In the genomic region with DNA sequence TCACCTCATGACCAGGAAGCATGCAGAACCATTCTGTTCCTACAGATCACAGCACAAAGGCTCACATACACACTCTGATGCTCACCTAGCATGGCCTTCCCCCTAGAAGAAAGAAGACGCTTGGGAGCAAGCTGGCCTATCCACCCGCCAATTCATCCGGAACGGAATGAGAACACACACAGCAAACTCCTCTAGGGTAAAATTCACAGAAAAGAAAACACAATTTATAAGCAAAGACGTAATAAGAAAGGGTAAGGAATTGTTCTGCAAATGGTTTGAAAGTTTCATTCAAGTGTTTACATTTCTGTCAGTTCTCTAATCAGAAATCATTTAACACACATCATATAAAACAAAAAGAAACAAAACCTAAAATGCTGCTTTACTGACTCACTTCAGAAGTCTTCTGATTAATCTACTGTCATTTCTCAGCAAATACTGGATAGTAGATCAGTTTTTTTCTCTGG, we compare ENCODE assay signal across 21 cellular contexts.
DNase-seq lines count a peak whose midpoint lies in the region; ATAC-seq and TF ChIP-seq lines count a peak whose summit lies in the region.
"Had no signal": no experiment of that assay in that cellular context is flagged by ENCODE, and none has a peak within 500 bp of the region (broad histone marks: within the 10 kb centered on the region; RNA-seq: fewer than 3 reads in every experiment).

No MANE protein-coding gene starts in this region.

- H3K4me1 ChIP-seq in adipocyte (ENCODE audit: control insufficient read depth, insufficient read depth, low read length) (no peaks in the 10 kb centered on the region), mesenchymal stem cell (ENCODE audit: control insufficient read depth, insufficient read depth, low read depth, low read length) (peaks cover 5% of the 10 kb centered on the region)
- H3K4me1 ChIP-seq: left ventricle myocardium inferior had no signal

- no peak for DNase-seq in activated CD8-positive, alpha-beta memory T cell treated with anti-CD3 and anti-CD28 coated beads, Interleukin-2, amount 10 ng/mL, durations not matched to agents 7 days and 5 days
- no peak for DNase-seq in activated CD8-positive, alpha-beta memory T cell treated with anti-CD3 and anti-CD28 coated beads, Interleukin-2, amount 50 U/mL, for 4 hours
- DNase-seq in adipocyte (ENCODE audit: low read depth), result peak; percentile 35
- no peak for DNase-seq in mesenchymal stem cell
- no peak for DNase-seq in type B pancreatic cell (ENCODE audit: extremely low spot score, unreplicated experiment)
- DNase-seq in activated naive CD4-positive, alpha-beta T cell treated with anti-CD3 and anti-CD28 coated beads for 36 hours, result no peak
- DNase-seq in posterior vena cava (ENCODE audit: low spot score), result no peak
- DNase-seq: activated CD4-positive, alpha-beta T cell treated with anti-CD3 and anti-CD28 coated beads, Interleukin-2, amount 10 ng/mL, durations not matched to agents 24 days and 14 days; activated naive CD4-positive, alpha-beta T cell; activated T-cell treated with anti-CD3 and anti-CD28 coated beads for 4 hours; glutamatergic neuron; left ventricle myocardium inferior; mucosa of descending colon; NCI-H2081 treated with DMSO at 0.1 percent for 48 hours; NCI-H69; right cardiac atrium; stimulated activated CD4-positive, alpha-beta T cell treated with anti-CD3 and anti-CD28 coated beads, Interleukin-15, amount 100 ng/mL, for 24 hours; T-cell had no signal

- H3K79me1 ChIP-seq in mesenchymal stem cell (replicated peaks; ENCODE audit: low read length, poor library complexity, severe bottlenecking), result peaks cover 24% of the 10 kb centered on the region

- 100% methylated on average over 1 of the region's 5 CpGs for WGBS in mesenchymal stem cell

- intact Hi-C loops in activated naive CD4-positive, alpha-beta T cell treated with anti-CD3 and anti-CD28 coated beads for 36 hours (cut with micrococcal nuclease), result no loop called here
- intact Hi-C loops in posterior vena cava (cut with DNase I), result loop anchor here in 1 of 2 donors (10.0 kb wide), 1 partner anchor 578 kb away; no protein-coding TSS in a partner anchor

- no peak overlapping the region for H2BK120ac ChIP-seq in mesenchymal stem cell (ENCODE audit: low read depth, low read length)

- no peak overlapping the region for H3K18ac ChIP-seq in mesenchymal stem cell (ENCODE audit: low read depth in 1 of 2, low read length in 2 of 2)

- no peak overlapping the region for H3K23ac ChIP-seq in mesenchymal stem cell (ENCODE audit: low read length in 2 of 2)

- H3K4me3 ChIP-seq in adipocyte (ENCODE audit: low read length) (no peak overlapping the region), mesenchymal stem cell (ENCODE audit: insufficient read depth in 1 of 2, low read depth in 1 of 2, low read length in 2 of 2) (no peak overlapping the region)
- H3K4me3 ChIP-seq: left ventricle myocardium inferior, mucosa of descending colon had no signal

- no peaks in the 10 kb centered on the region for H3K36me3 ChIP-seq in adipocyte (ENCODE audit: control insufficient read depth, insufficient read depth, low read length, severe bottlenecking)
- no peaks in the 10 kb centered on the region for H3K36me3 ChIP-seq in mesenchymal stem cell (ENCODE audit: control insufficient read depth in 1 of 2, insufficient read depth in 2 of 2, low read depth in 1 of 2, low read length in 2 of 2)
- H3K36me3 ChIP-seq: left ventricle myocardium inferior had no signal

- H3K9me3 Mint-ChIP-seq in activated CD8-positive, alpha-beta memory T cell treated with anti-CD3 and anti-CD28 coated beads, Interleukin-2, amount 10 ng/mL, durations not matched to agents 7 days and 5 days (ENCODE audit: low read depth), result no peaks in the 10 kb centered on the region
- H3K9me3 Mint-ChIP-seq in type B pancreatic cell, result no peaks in the 10 kb centered on the region
- no peaks in the 10 kb centered on the region for H3K9me3 Mint-ChIP-seq in activated naive CD4-positive, alpha-beta T cell treated with anti-CD3 and anti-CD28 coated beads for 36 hours
- H3K9me3 Mint-ChIP-seq: activated CD4-positive, alpha-beta T cell treated with anti-CD3 and anti-CD28 coated beads, Interleukin-2, amount 10 ng/mL, durations not matched to agents 24 days and 14 days; central memory CD8-positive, alpha-beta T cell; T-cell had no signal

- no peak overlapping the region for H2BK15ac ChIP-seq in mesenchymal stem cell (ENCODE audit: low read depth, poor library complexity, severe bottlenecking)

- H2AK5ac ChIP-seq in mesenchymal stem cell (ENCODE audit: low read length, severe bottlenecking), result no peak overlapping the region

- ATAC-seq in activated CD8-positive, alpha-beta memory T cell treated with anti-CD3 and anti-CD28 coated beads, Interleukin-2, amount 10 ng/mL, durations not matched to agents 7 days and 5 days, result no peak
- ATAC-seq in HG03378 (IDR thresholded peaks at IDR 0.05; ENCODE audit: unreplicated experiment), result no peak
- ATAC-seq: mucosa of descending colon, T-cell had no signal

- H3K27ac ChIP-seq in mesenchymal stem cell (ENCODE audit: low read length, poor library complexity, severe bottlenecking), result peak overlapping the region; percentile 40
- H3K27ac ChIP-seq: C4-2B, left ventricle myocardium inferior had no signal

- H3K9me3 ChIP-seq in adipocyte (ENCODE audit: control insufficient read depth, low read length) (no peaks in the 10 kb centered on the region), mesenchymal stem cell (ENCODE audit: control insufficient read depth, low read length) (no peaks in the 10 kb centered on the region)
- H3K9me3 ChIP-seq: left ventricle myocardium inferior, mucosa of descending colon had no signal

- no peak overlapping the region for H3K4ac ChIP-seq in mesenchymal stem cell (ENCODE audit: low read depth in 1 of 2, low read length in 2 of 2)

- H4K91ac ChIP-seq in mesenchymal stem cell (ENCODE audit: low read length), result no peak overlapping the region

- H3K9ac ChIP-seq in adipocyte (ENCODE audit: low read length), result no peak overlapping the region
- H3K9ac ChIP-seq in mesenchymal stem cell (ENCODE audit: low read length), result no peak overlapping the region

- CTCF ChIA-PET in activated CD8-positive, alpha-beta memory T cell treated with anti-CD3 and anti-CD28 coated beads, Interleukin-2, amount 10 ng/mL, durations not matched to agents 7 days and 5 days (lab: Charles Lee), result interaction anchor here (1.3 kb wide), 1 partner anchor 208 kb away, joined by 3 read pairs; no protein-coding TSS in a partner anchor
- CTCF ChIA-PET in activated naive CD4-positive, alpha-beta T cell treated with anti-CD3 and anti-CD28 coated beads for 36 hours (lab: Charles Lee), result no interaction called here

- H2BK12ac ChIP-seq in mesenchymal stem cell (ENCODE audit: low read length in 2 of 2), result no peak overlapping the region

- H3K27ac Mint-ChIP-seq in activated CD8-positive, alpha-beta memory T cell treated with anti-CD3 and anti-CD28 coated beads, Interleukin-2, amount 10 ng/mL, durations not matched to agents 7 days and 5 days, result peak overlapping the region; percentile 68
- peak overlapping the region; percentile 6 for H3K27ac Mint-ChIP-seq in type B pancreatic cell
- H3K27ac Mint-ChIP-seq in activated naive CD4-positive, alpha-beta T cell treated with anti-CD3 and anti-CD28 coated beads for 36 hours, result no peak overlapping the region
- H3K27ac Mint-ChIP-seq: T-cell had no signal

- H3K36me3 Mint-ChIP-seq in activated CD8-positive, alpha-beta memory T cell treated with anti-CD3 and anti-CD28 coated beads, Interleukin-2, amount 10 ng/mL, durations not matched to agents 7 days and 5 days, result peaks cover 9% of the 10 kb centered on the region
- H3K36me3 Mint-ChIP-seq in type B pancreatic cell, result no peaks in the 10 kb centered on the region
- no peaks in the 10 kb centered on the region for H3K36me3 Mint-ChIP-seq in activated naive CD4-positive, alpha-beta T cell treated with anti-CD3 and anti-CD28 coated beads for 36 hours (ENCODE audit: low read depth)
- H3K36me3 Mint-ChIP-seq: T-cell had no signal

- peaks cover 39% of the 10 kb centered on the region for H3K4me1 Mint-ChIP-seq in activated CD8-positive, alpha-beta memory T cell treated with anti-CD3 and anti-CD28 coated beads, Interleukin-2, amount 10 ng/mL, durations not matched to agents 7 days and 5 days
- peaks cover 42% of the 10 kb centered on the region for H3K4me1 Mint-ChIP-seq in type B pancreatic cell (ENCODE audit: unreplicated experiment)
- peaks cover 23% of the 10 kb centered on the region for H3K4me1 Mint-ChIP-seq in activated naive CD4-positive, alpha-beta T cell treated with anti-CD3 and anti-CD28 coated beads for 36 hours (ENCODE audit: low read depth)
- H3K4me1 Mint-ChIP-seq: T-cell had no signal

- no peaks in the 10 kb centered on the region for H3K27me3 ChIP-seq in adipocyte (replicated peaks; ENCODE audit: control insufficient read depth, insufficient read depth, low read length)
- no peaks in the 10 kb centered on the region for H3K27me3 ChIP-seq in mesenchymal stem cell (ENCODE audit: control insufficient read depth in 1 of 2, insufficient read depth in 1 of 2, low read length in 2 of 2)

- no peak overlapping the region for H2BK5ac ChIP-seq in mesenchymal stem cell (ENCODE audit: low read depth, low read length, poor library complexity, severe bottlenecking)

- H3K4me3 Mint-ChIP-seq in activated CD8-positive, alpha-beta memory T cell treated with anti-CD3 and anti-CD28 coated beads, Interleukin-2, amount 10 ng/mL, durations not matched to agents 7 days and 5 days, result no peak overlapping the region
- peak overlapping the region; percentile 30 for H3K4me3 Mint-ChIP-seq in type B pancreatic cell
- H3K4me3 Mint-ChIP-seq in activated naive CD4-positive, alpha-beta T cell treated with anti-CD3 and anti-CD28 coated beads for 36 hours, result no peak overlapping the region
- H3K4me3 Mint-ChIP-seq: activated CD4-positive, alpha-beta T cell treated with anti-CD3 and anti-CD28 coated beads, Interleukin-2, amount 10 ng/mL, durations not matched to agents 24 days and 14 days; central memory CD8-positive, alpha-beta T cell; T-cell had no signal

- H3K27me3 Mint-ChIP-seq in activated CD8-positive, alpha-beta memory T cell treated with anti-CD3 and anti-CD28 coated beads, Interleukin-2, amount 10 ng/mL, durations not matched to agents 7 days and 5 days, result no peaks in the 10 kb centered on the region
- no peaks in the 10 kb centered on the region for H3K27me3 Mint-ChIP-seq in type B pancreatic cell
- H3K27me3 Mint-ChIP-seq in activated naive CD4-positive, alpha-beta T cell treated with anti-CD3 and anti-CD28 coated beads for 36 hours (ENCODE audit: low read depth), result no peaks in the 10 kb centered on the region
- H3K27me3 Mint-ChIP-seq: activated CD4-positive, alpha-beta T cell treated with anti-CD3 and anti-CD28 coated beads, Interleukin-2, amount 10 ng/mL, durations not matched to agents 24 days and 14 days; central memory CD8-positive, alpha-beta T cell; T-cell had no signal

- no peak overlapping the region for H2AFZ ChIP-seq in mesenchymal stem cell (ENCODE audit: low read depth, low read length)

- no peak overlapping the region for H3K14ac ChIP-seq in mesenchymal stem cell (ENCODE audit: low read length in 2 of 2)

- TF ChIP-seq CTCF in type B pancreatic cell (conservative IDR thresholded peaks at IDR 0.05), result no peak

- no peak overlapping the region for H4K8ac ChIP-seq in mesenchymal stem cell (ENCODE audit: low read length)

- H3K4me2 ChIP-seq in mesenchymal stem cell (ENCODE audit: low read length, poor library complexity, severe bottlenecking), result no peak overlapping the region
